Comparison of ENCODE assay signal across 12 cellular contexts in the genomic region with DNA sequence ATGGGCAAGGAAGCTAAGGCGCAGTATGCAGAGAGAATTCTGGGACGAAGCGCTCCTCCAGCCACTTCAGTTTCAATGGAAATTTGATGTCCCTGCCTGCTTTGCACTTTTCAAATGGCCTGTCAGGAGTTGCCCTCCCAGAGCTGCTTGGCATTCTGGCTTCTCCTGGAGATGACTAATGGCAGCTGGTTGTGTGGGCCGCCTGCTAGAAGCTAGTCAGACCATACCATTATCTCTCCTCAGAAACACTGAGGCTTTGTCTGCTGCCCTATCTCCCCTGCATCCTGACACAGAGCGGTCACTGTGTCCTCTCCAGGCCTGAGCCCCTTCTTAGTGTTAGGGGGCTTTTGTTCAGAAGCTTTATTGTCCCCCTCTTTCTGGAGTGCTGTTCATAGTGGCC.
DNase-seq lines count a peak whose midpoint lies in the region; ATAC-seq and TF ChIP-seq lines count a peak whose summit lies in the region.
"Had no signal": no experiment of that assay in that cellular context is flagged by ENCODE, and none has a peak within 500 bp of the region (broad histone marks: within the 10 kb centered on the region; RNA-seq: fewer than 3 reads in every experiment).

No MANE protein-coding gene starts in this region.

- H3K36me3 Mint-ChIP-seq in neural progenitor cell (peaks cover 18% of the 10 kb centered on the region), Caco-2 (ENCODE audit: insufficient read depth, unreplicated experiment) (peaks cover 5% of the 10 kb centered on the region)

- H4K20me1 ChIP-seq in neural progenitor cell (ENCODE audit: low read depth) = no peaks in the 10 kb centered on the region

- no peaks in the 10 kb centered on the region for H3K27me3 Mint-ChIP-seq in neural progenitor cell (ENCODE audit: insufficient read depth, low read depth)
- H3K27me3 Mint-ChIP-seq in Caco-2 (ENCODE audit: insufficient read depth, unreplicated experiment) = no peaks in the 10 kb centered on the region

- TF ChIP-seq CTCF in neural progenitor cell (IDR thresholded peaks at IDR 0.05) (no peak), Caco-2 (IDR thresholded peaks at IDR 0.05; ENCODE audit: insufficient read depth in 1 of 2, low read depth in 1 of 2, low read length in 1 of 2, severe bottlenecking in 1 of 2, unreplicated experiment in 1 of 2) (no peak)

- H3K4me3 ChIP-seq in neural progenitor cell (no peak overlapping the region), Caco-2 (ENCODE audit: low read depth, low read length) (no peak overlapping the region)
- H3K4me3 ChIP-seq: skin epidermis, upper lobe of left lung had no signal

- H3K27me3 ChIP-seq in neural progenitor cell = no peaks in the 10 kb centered on the region
- H3K27me3 ChIP-seq in Caco-2 (replicated peaks; ENCODE audit: control insufficient read depth, insufficient read depth, low read length) = no peaks in the 10 kb centered on the region
- H3K27me3 ChIP-seq: upper lobe of left lung had no signal

- H3K9me3 Mint-ChIP-seq in neural progenitor cell (peaks cover 15% of the 10 kb centered on the region), Caco-2 (ENCODE audit: unreplicated experiment) (no peaks in the 10 kb centered on the region)

- DNase-seq in EH (ENCODE audit: low read depth) = peak; percentile 58
- DNase-seq in RKO (ENCODE audit: low spot score) = peak; percentile 11
- DNase-seq in epithelial cell of prostate (ENCODE audit: low read depth, low spot score) = no peak
- peak; percentile 47 for DNase-seq in neural progenitor cell (ENCODE audit: low spot score)
- DNase-seq in NCI-H2107 (lab: John Stamatoyannopoulos, UW) = no peak
- no peak for DNase-seq in Caco-2
- DNase-seq in NCI-H1092 treated with DMSO at 0.1 percent for 48 hours (lab: John Stamatoyannopoulos, UW) = no peak
- DNase-seq: Calu3, upper lobe of left lung had no signal

- H3F3A ChIP-seq in neural progenitor cell (ENCODE audit: low read depth) = peaks cover 22% of the 10 kb centered on the region

- CTCF ChIA-PET in Caco-2 (lab: Charles Lee) = no interaction called here

- H3K4me3 Mint-ChIP-seq in neural progenitor cell = no peak overlapping the region
- no peak overlapping the region for H3K4me3 Mint-ChIP-seq in Caco-2 (ENCODE audit: unreplicated experiment)

- H3K9ac ChIP-seq in neural progenitor cell = no peak overlapping the region

- H3K27ac ChIP-seq in epithelial cell of prostate (peak overlapping the region; percentile 14), neural progenitor cell (peak overlapping the region; percentile 66)
- H3K27ac ChIP-seq: HL-60, upper lobe of left lung had no signal

- BruUV-seq in Caco-2 (replicated peaks; lab: Mats Ljungman, UMichigan) = no TSS peak

- H3K4me2 ChIP-seq in neural progenitor cell = peak overlapping the region; percentile 50

- H3K36me3 ChIP-seq in neural progenitor cell = no peaks in the 10 kb centered on the region
- H3K36me3 ChIP-seq in Caco-2 (ENCODE audit: control insufficient read depth, insufficient read depth, low read length) = no peaks in the 10 kb centered on the region
- H3K36me3 ChIP-seq: upper lobe of left lung had no signal

- POLR2A ChIA-PET in Caco-2 (lab: Charles Lee) = no interaction called here

- intact Hi-C loops in Caco-2 (cut with micrococcal nuclease; ENCODE audit: unreplicated experiment) = no loop called here

- peaks cover 19% of the 10 kb centered on the region for H3K4me1 Mint-ChIP-seq in neural progenitor cell
- H3K4me1 Mint-ChIP-seq in Caco-2 (ENCODE audit: low read depth, unreplicated experiment) = peaks cover 13% of the 10 kb centered on the region

- peak overlapping the region; percentile 85 for H3K27ac Mint-ChIP-seq in neural progenitor cell
- H3K27ac Mint-ChIP-seq in Caco-2 (ENCODE audit: unreplicated experiment) = no peak overlapping the region

- H2AFZ ChIP-seq in neural progenitor cell (replicated peaks) = no peak overlapping the region

- H3K79me2 ChIP-seq in neural progenitor cell (ENCODE audit: low read depth) = peaks cover 51% of the 10 kb centered on the region

- H3K4me1 ChIP-seq in neural progenitor cell (peaks cover 29% of the 10 kb centered on the region), Caco-2 (peaks cover 21% of the 10 kb centered on the region)
- H3K4me1 ChIP-seq: upper lobe of left lung had no signal

- H3K9me3 ChIP-seq in neural progenitor cell (ENCODE audit: low read depth) (no peaks in the 10 kb centered on the region), Caco-2 (no peaks in the 10 kb centered on the region)
- H3K9me3 ChIP-seq: upper lobe of left lung had no signal

- no peak for ATAC-seq in HG02642 (IDR thresholded peaks at IDR 0.05; ENCODE audit: poor library complexity, unreplicated experiment)

Comparison
In these comparisons a context has a peak if more than half of its experiments do, and no peak if none do; other contexts are left out.
1. DNase-seq: peak in EH (single experiment), RKO (single experiment) and neural progenitor cell (single experiment); none in epithelial cell of prostate (single experiment), NCI-H2107 (single experiment), Caco-2 (0 of 2) and NCI-H1092 treated with DMSO at 0.1 percent for 48 hours (single experiment).